Comparison of ENCODE assay signal across 1 cellular context in the genomic region with DNA sequence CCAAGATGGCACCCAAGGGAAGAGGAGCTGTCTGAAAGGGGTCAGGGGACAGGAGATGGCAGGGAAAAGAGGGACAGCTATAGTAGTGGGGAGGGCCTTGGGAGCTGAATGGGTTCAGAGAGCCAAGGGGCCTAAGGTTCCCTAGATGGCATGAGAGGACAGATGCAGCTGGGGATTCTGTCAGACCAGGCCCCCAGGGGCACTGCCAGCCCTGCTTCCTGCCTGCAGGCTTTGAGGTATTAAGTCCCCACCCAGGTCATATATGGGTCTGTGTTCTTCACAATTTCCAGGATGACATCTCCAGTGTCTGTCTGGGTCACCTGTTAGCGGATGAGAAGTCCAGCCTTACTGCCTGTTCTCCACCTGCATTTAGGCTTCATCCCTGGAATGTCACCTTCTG.
TF ChIP-seq lines count a peak whose summit lies in the region.

No MANE protein-coding gene starts in this region.

TF ChIP-seq in SK-N-SH, 30 proteins besides CTCF, POLR2A, EP300 and RAD21 (continued from another document):
- TF ChIP-seq, protein P1, sequence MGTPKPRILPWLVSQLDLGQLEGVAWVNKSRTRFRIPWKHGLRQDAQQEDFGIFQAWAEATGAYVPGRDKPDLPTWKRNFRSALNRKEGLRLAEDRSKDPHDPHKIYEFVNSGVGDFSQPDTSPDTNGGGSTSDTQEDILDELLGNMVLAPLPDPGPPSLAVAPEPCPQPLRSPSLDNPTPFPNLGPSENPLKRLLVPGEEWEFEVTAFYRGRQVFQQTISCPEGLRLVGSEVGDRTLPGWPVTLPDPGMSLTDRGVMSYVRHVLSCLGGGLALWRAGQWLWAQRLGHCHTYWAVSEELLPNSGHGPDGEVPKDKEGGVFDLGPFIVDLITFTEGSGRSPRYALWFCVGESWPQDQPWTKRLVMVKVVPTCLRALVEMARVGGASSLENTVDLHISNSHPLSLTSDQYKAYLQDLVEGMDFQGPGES (IDR thresholded peaks at IDR 0.05; ENCODE audit: low read depth, low read length) = no peak
- TF ChIP-seq NFIC (IDR thresholded peaks at IDR 0.05; ENCODE audit: borderline replicate concordance) (no peak), TCF12 (IDR thresholded peaks at IDR 0.05) (no peak)
- TF ChIP-seq, protein P2, sequence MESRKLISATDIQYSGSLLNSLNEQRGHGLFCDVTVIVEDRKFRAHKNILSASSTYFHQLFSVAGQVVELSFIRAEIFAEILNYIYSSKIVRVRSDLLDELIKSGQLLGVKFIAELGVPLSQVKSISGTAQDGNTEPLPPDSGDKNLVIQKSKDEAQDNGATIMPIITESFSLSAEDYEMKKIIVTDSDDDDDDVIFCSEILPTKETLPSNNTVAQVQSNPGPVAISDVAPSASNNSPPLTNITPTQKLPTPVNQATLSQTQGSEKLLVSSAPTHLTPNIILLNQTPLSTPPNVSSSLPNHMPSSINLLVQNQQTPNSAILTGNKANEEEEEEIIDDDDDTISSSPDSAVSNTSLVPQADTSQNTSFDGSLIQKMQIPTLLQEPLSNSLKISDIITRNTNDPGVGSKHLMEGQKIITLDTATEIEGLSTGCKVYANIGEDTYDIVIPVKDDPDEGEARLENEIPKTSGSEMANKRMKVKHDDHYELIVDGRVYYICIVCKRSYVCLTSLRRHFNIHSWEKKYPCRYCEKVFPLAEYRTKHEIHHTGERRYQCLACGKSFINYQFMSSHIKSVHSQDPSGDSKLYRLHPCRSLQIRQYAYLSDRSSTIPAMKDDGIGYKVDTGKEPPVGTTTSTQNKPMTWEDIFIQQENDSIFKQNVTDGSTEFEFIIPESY (IDR thresholded peaks at IDR 0.05; ENCODE audit: borderline replicate concordance, low read depth) = no peak
- TF ChIP-seq, protein P3, sequence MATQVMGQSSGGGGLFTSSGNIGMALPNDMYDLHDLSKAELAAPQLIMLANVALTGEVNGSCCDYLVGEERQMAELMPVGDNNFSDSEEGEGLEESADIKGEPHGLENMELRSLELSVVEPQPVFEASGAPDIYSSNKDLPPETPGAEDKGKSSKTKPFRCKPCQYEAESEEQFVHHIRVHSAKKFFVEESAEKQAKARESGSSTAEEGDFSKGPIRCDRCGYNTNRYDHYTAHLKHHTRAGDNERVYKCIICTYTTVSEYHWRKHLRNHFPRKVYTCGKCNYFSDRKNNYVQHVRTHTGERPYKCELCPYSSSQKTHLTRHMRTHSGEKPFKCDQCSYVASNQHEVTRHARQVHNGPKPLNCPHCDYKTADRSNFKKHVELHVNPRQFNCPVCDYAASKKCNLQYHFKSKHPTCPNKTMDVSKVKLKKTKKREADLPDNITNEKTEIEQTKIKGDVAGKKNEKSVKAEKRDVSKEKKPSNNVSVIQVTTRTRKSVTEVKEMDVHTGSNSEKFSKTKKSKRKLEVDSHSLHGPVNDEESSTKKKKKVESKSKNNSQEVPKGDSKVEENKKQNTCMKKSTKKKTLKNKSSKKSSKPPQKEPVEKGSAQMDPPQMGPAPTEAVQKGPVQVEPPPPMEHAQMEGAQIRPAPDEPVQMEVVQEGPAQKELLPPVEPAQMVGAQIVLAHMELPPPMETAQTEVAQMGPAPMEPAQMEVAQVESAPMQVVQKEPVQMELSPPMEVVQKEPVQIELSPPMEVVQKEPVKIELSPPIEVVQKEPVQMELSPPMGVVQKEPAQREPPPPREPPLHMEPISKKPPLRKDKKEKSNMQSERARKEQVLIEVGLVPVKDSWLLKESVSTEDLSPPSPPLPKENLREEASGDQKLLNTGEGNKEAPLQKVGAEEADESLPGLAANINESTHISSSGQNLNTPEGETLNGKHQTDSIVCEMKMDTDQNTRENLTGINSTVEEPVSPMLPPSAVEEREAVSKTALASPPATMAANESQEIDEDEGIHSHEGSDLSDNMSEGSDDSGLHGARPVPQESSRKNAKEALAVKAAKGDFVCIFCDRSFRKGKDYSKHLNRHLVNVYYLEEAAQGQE (IDR thresholded peaks at IDR 0.05; ENCODE audit: low read depth, low read length) = no peak
